In the genomic region with DNA sequence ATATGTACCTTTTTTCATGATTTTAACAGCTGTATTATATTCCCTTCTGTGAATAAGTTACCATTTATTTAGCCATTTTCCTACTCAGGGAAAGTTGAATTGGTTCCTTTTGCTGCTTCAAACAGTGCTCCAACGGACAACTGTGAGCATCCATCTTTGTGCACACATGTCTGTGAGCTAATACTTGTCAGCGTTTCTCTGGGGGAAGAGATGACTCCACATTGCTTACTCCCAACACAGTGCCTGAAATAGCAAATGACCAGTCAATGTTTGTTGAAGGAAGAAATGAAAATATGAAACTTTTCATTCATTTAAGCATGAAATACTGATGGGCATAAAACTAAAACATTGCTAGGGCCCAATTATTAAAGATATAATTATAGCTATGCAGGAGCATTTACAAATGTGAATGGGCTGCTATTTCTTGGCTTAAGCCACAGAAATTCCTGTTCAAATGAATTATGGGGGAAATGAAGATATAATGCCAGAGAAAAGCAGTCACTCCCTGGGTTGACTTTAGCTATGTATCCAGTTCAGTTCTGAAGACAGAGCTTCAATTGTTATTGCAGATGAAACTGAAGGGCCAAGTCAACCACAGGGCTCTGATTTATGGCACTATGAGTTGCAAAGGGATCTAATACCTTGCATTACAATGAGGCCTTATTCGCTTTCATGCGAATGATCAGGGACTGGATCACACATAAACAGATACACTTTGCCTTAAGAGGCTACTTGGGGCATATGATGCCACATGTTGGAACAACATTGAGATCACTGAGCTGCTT, we compare ENCODE assay signal across 34 cellular contexts. TPM values are rescaled to one million over a fixed set of nuclear protein-coding genes. Genes with fewer than 3 reads are reported as not detected.
"Had no signal": no experiment of that assay in that cellular context is flagged by ENCODE, and none has a peak within 500 bp of the region (broad histone marks: within the 10 kb centered on the region; RNA-seq: fewer than 3 reads in every experiment).

No MANE protein-coding gene starts in this region.

- H3K36me3 ChIP-seq: ascending aorta, MG63, Peyer's patch, WERI-Rb-1 had no signal

- H3K27ac ChIP-seq: ascending aorta, Peyer's patch, RWPE1, WERI-Rb-1 had no signal

- H3K9me3 ChIP-seq: ascending aorta, MG63, Peyer's patch had no signal

- DNase-seq: activated CD4-positive, alpha-beta memory T cell treated with anti-CD3 and anti-CD28 coated beads, Interleukin-2, amount 10 ng/mL, durations not matched to agents 7 days and 5 days; activated CD4-positive, alpha-beta T cell treated with anti-CD3 and anti-CD28 coated beads for 1 hour; activated CD4-positive, alpha-beta T cell treated with anti-CD3 and anti-CD28 coated beads for 48 hours; activated CD4-positive, CD25-positive, alpha-beta regulatory T cell; activated CD8-positive, alpha-beta memory T cell treated with anti-CD3 and anti-CD28 coated beads for 24 hours; activated CD8-positive, alpha-beta memory T cell treated with anti-CD3 and anti-CD28 coated beads, Interleukin-2, amount 10 ng/mL, durations not matched to agents 7 days and 5 days; activated CD8-positive, alpha-beta memory T cell treated with anti-CD3 and anti-CD28 coated beads, Interleukin-2, amount 50 U/mL, for 48 hours; activated effector memory CD4-positive, alpha-beta T cell treated with Interleukin-2 at 50 U/mL for 16 hours; activated naive CD4-positive, alpha-beta T cell treated with anti-CD3 and anti-CD28 coated beads, Interleukin-2, amount 10 ng/mL, durations not matched to agents 7 days and 5 days; activated T-cell treated with anti-CD3 and anti-CD28 coated beads, Interleukin-2, amount 50 U/mL, for 48 hours; amniotic stem cell; MG63; MV-4-11; NCI-H1092; NCI-H1417; NCI-H146; NCI-H187; NCI-H2029 treated with DMSO at 0.1 percent for 48 hours; NCI-H2171 treated with DMSO at 0.1 percent for 48 hours; NCI-H226; NCI-H446 treated with DMSO at 0.1 percent for 48 hours; NCI-H524; NCI-H69; NCI-H82; PC-3; Peyer's patch; SIG-M5; SW 1271; T1000; WERI-Rb-1 had no signal

- H3K4me1 ChIP-seq: ascending aorta, Peyer's patch had no signal

- H3K27me3 ChIP-seq: ascending aorta, MG63, Peyer's patch had no signal

- H3K4me3 ChIP-seq: ascending aorta, MG63, Peyer's patch had no signal

RNA-seq across cellular contexts. Expression of gene FOXC1, which starts 47.4 kb away (rescaled TPM):
- total RNA-seq: T-helper 1 cell treated with Interleukin-12 subunit alpha and Interleukin-12 subunit beta and Interleukin-4 antibody, amounts not matched to agents 30 ng/mL and 1 ng/mL, for 36 hours; T-helper 2 cell treated with Interferon-gamma antibody and Interleukin-4, amounts not matched to agents 100 ng/mL and 5 ng/mL, for 36 hours had no signal
